ENCODE assay signal across 22 cellular contexts in the genomic region with DNA sequence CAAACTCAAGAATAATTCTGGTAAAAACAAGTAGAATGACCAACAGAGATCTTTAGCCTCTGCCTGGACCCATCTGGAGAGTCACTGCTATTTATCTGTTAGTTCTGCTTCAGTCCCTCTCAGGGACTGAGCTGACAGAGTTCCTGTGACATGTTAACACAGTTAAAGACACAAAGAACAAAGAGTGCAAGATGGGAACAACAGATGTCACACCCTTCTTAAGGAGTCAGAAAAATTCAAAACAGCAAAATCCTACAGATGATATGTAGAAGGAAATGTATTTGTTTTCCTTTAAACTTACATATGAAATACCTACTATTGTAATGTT.
DNase-seq lines count a peak whose midpoint lies in the region; ATAC-seq and TF ChIP-seq lines count a peak whose summit lies in the region.
"Had no signal": no experiment of that assay in that cellular context is flagged by ENCODE, and none has a peak within 500 bp of the region (broad histone marks: within the 10 kb centered on the region; RNA-seq: fewer than 3 reads in every experiment).

No MANE protein-coding gene starts in this region.

- no peak for TF ChIP-seq EP300 in transverse colon (IDR thresholded peaks at IDR 0.05; ENCODE audit: low read depth)

- TF ChIP-seq CTCF in WTC11 (IDR thresholded peaks at IDR 0.05) (no peak), glutamatergic neuron (IDR thresholded peaks at IDR 0.05; ENCODE audit: partially characterized antibody, unreplicated experiment) (no peak), transverse colon (IDR thresholded peaks at IDR 0.05) (no peak)

- H3K4me1 Mint-ChIP-seq in WTC11 (peaks cover 43% of the 10 kb centered on the region), glutamatergic neuron (ENCODE audit: low read depth, unreplicated experiment) (peaks cover 62% of the 10 kb centered on the region)
- peaks cover 52% of the 10 kb centered on the region for H3K4me1 Mint-ChIP-seq in stimulated activated memory B cell treated with anti-CD40 and anti-IgM and Interleukin-4, amounts not matched to agents 10 μg/mL and 1 μg/mL and 100 μg/mL, for 72 hours

- H3K4me1 ChIP-seq in transverse colon: peaks cover 0 to 12% (median 0%) of the 10 kb centered on the region in 4 donors
- H3K4me1 ChIP-seq: psoas muscle had no signal

- in situ Hi-C loops in transverse colon (cut with MboI; ENCODE audit: low pct_ligation_motif_present in 1 of 4, low pct_unique_long_range_greater_than_20kb in 1 of 4, low sequenced_read_pairs in 3 of 4): no loop called here

- H3K36me3 ChIP-seq in transverse colon: no peaks in the 10 kb centered on the region
- H3K36me3 ChIP-seq: left lung, neutrophil, thoracic aorta had no signal

- no peak overlapping the region for H3K4me3 ChIP-seq in transverse colon
- H3K4me3 ChIP-seq: GM12878, heart left ventricle, left lung, psoas muscle, thoracic aorta had no signal

- no peaks in the 10 kb centered on the region for H3K27me3 ChIP-seq in transverse colon
- H3K27me3 ChIP-seq: heart left ventricle, left lung, neutrophil had no signal

- intact Hi-C loops in left ventricle myocardium superior (cut with micrococcal nuclease) (loop anchor here (10.0 kb wide), 1 partner anchor 46 kb away; no protein-coding TSS in a partner anchor), left cardiac atrium (cut with DNase I) (no loop called here), transverse colon (cut with DNase I; ENCODE audit: low total_unique reads) (no loop called here)

- no peak for TF ChIP-seq POLR2A in transverse colon (IDR thresholded peaks at IDR 0.05)

- CTCF ChIA-PET in WTC11 (lab: Charles Lee): interaction anchor here (1.0 to 1.6 kb wide), 2 partner anchors 19 to 23 kb away, joined by 3 to 4 read pairs; no protein-coding TSS in a partner anchor

- H3K27me3 Mint-ChIP-seq in WTC11 (ENCODE audit: low read depth) (no peaks in the 10 kb centered on the region), glutamatergic neuron (ENCODE audit: unreplicated experiment) (peaks cover 10% of the 10 kb centered on the region)
- H3K27me3 Mint-ChIP-seq in stimulated activated memory B cell treated with anti-CD40 and anti-IgM and Interleukin-4, amounts not matched to agents 10 μg/mL and 1 μg/mL and 100 μg/mL, for 72 hours: no peaks in the 10 kb centered on the region
- H3K27me3 Mint-ChIP-seq: stimulated activated naive B cell treated with anti-CD40 and anti-IgM and Interleukin-4, amounts not matched to agents 10 μg/mL and 1 μg/mL and 100 μg/mL, for 72 hours had no signal

- H3K27ac Mint-ChIP-seq in WTC11 (peak overlapping the region; percentile 59; the same call in 1 of the 2 replicates), glutamatergic neuron (ENCODE audit: unreplicated experiment) (peak overlapping the region; percentile 83)
- peak overlapping the region; percentile 94 for H3K27ac Mint-ChIP-seq in stimulated activated memory B cell treated with anti-CD40 and anti-IgM and Interleukin-4, amounts not matched to agents 10 μg/mL and 1 μg/mL and 100 μg/mL, for 72 hours

- DNase-seq in left ventricle myocardium superior (no peak), left cardiac atrium (no peak), WTC11 (ENCODE audit: low spot score) (no peak), glutamatergic neuron (no peak), NCI-H345 treated with DMSO at 0.1 percent for 48 hours (lab: John Stamatoyannopoulos, UW; ENCODE audit: unreplicated experiment) (no peak), transverse colon (no peak), A172 (ENCODE audit: low spot score) (no peak)
- DNase-seq: activated gamma-delta T cell treated with Interleukin-2 at 50 U/mL for 16 hours; DND-41; heart left ventricle; Kasumi-1; left lung; NCI-H1694 treated with DMSO at 0.1 percent for 48 hours; NCI-H82; psoas muscle; stimulated activated naive B cell treated with anti-CD40 and anti-IgM and Interleukin-4, amounts not matched to agents 10 μg/mL and 1 μg/mL and 100 μg/mL, for 72 hours had no signal

- no peak overlapping the region for H3K27ac ChIP-seq in transverse colon
- H3K27ac ChIP-seq: epithelial cell of prostate, left lung, neutrophil, psoas muscle, thoracic aorta had no signal

- POLR2A ChIA-PET in WTC11 (lab: Charles Lee): no interaction called here

- H3K4me3 Mint-ChIP-seq in WTC11 (no peak overlapping the region), glutamatergic neuron (ENCODE audit: unreplicated experiment) (peak overlapping the region; percentile 75)
- no peak overlapping the region for H3K4me3 Mint-ChIP-seq in stimulated activated memory B cell treated with anti-CD40 and anti-IgM and Interleukin-4, amounts not matched to agents 10 μg/mL and 1 μg/mL and 100 μg/mL, for 72 hours
- H3K4me3 Mint-ChIP-seq: stimulated activated naive B cell treated with anti-CD40 and anti-IgM and Interleukin-4, amounts not matched to agents 10 μg/mL and 1 μg/mL and 100 μg/mL, for 72 hours had no signal

- no peaks in the 10 kb centered on the region for H3K9me3 ChIP-seq in transverse colon
- H3K9me3 ChIP-seq: heart left ventricle, left lung, neutrophil, psoas muscle, thoracic aorta had no signal

- H3K36me3 Mint-ChIP-seq in WTC11: no peaks in the 10 kb centered on the region
- no peaks in the 10 kb centered on the region for H3K36me3 Mint-ChIP-seq in glutamatergic neuron (ENCODE audit: unreplicated experiment)
- H3K36me3 Mint-ChIP-seq in stimulated activated memory B cell treated with anti-CD40 and anti-IgM and Interleukin-4, amounts not matched to agents 10 μg/mL and 1 μg/mL and 100 μg/mL, for 72 hours: peaks cover 31% of the 10 kb centered on the region

- no peaks in the 10 kb centered on the region for H3K9me3 Mint-ChIP-seq in WTC11
- H3K9me3 Mint-ChIP-seq in glutamatergic neuron (ENCODE audit: unreplicated experiment): peaks cover 9% of the 10 kb centered on the region
- H3K9me3 Mint-ChIP-seq in stimulated activated memory B cell treated with anti-CD40 and anti-IgM and Interleukin-4, amounts not matched to agents 10 μg/mL and 1 μg/mL and 100 μg/mL, for 72 hours: no peaks in the 10 kb centered on the region
- H3K9me3 Mint-ChIP-seq: stimulated activated naive B cell treated with anti-CD40 and anti-IgM and Interleukin-4, amounts not matched to agents 10 μg/mL and 1 μg/mL and 100 μg/mL, for 72 hours had no signal

- peak; percentile 25 for ATAC-seq in left ventricle myocardium superior
- ATAC-seq in left cardiac atrium: no peak
- ATAC-seq in WTC11: no peak
- ATAC-seq in stimulated activated memory B cell treated with anti-CD40 and anti-IgM and Interleukin-4, amounts not matched to agents 10 μg/mL and 1 μg/mL and 100 μg/mL, for 72 hours: no peak
- ATAC-seq: activated CD4-positive, CD25-positive, alpha-beta regulatory T cell treated with anti-CD3 and anti-CD28 coated beads, Interleukin-2, amount 50 U/mL, for 24 hours; left lung; psoas muscle; stimulated activated naive B cell treated with anti-CD40 and anti-IgM and Interleukin-4, amounts not matched to agents 10 μg/mL and 1 μg/mL and 100 μg/mL, for 72 hours had no signal

TF ChIP-seq in WTC11, 78 proteins besides CTCF, POLR2A, EP300 and RAD21 (continues in another document):
- TF ChIP-seq E2F5 (CRISPR knock-in tag; IDR thresholded peaks at IDR 0.05) (no peak), ZNF532 (CRISPR knock-in tag; IDR thresholded peaks at IDR 0.05; ENCODE audit: borderline replicate concordance) (no peak), KAT7 (CRISPR knock-in tag; IDR thresholded peaks at IDR 0.05; ENCODE audit: borderline replicate concordance) (no peak)
